ENCODE assay signal across 14 cellular contexts in the genomic region with DNA sequence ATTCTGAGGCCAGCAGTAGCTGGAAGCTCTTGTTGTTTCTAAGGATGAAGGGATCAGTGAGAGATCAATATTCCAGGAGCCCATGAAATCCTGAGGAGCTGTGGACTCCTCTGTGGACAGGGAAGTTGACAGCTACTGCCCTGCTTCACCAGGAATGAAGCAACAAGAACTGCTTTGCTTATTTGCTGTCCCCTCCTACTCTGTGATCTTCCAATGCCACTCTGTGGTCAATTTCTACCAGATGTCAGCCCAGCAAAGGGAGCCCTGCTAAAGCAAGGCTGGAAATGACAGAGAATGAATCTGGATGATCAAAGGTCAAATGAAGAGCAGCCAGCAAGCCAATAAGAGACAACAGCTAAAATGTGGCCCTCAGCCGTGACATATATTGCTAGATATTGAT.
"Had no signal": no experiment of that assay in that cellular context is flagged by ENCODE, and none has a peak within 500 bp of the region (broad histone marks: within the 10 kb centered on the region; RNA-seq: fewer than 3 reads in every experiment).

No MANE protein-coding gene starts in this region.

- H3K27me3 ChIP-seq: adrenal gland, breast epithelium had no signal

- H3K27ac ChIP-seq: adrenal gland, breast epithelium, left ventricle myocardium inferior, psoas muscle had no signal

- DNase-seq: activated CD4-positive, alpha-beta T cell treated with anti-CD3 and anti-CD28 coated beads, Interleukin-2, amount 50 U/mL, for 4 hours; activated gamma-delta T cell; adrenal gland; cortex of kidney; left ventricle myocardium inferior; mammary epithelial cell; mucosa of descending colon; naive thymus-derived CD4-positive, alpha-beta T cell; psoas muscle; right cardiac atrium; stimulated activated CD4-positive, alpha-beta T cell treated with anti-CD3 and anti-CD28 coated beads, Interleukin-2, amount 100 ng/mL, for 24 hours; stimulated activated naive CD8-positive, alpha-beta T cell treated with anti-CD3 and anti-CD28 coated beads, Interleukin-15, amount 100 ng/mL, for 72 hours; trophoblast cell had no signal

- H3K36me3 ChIP-seq: adrenal gland, breast epithelium, left ventricle myocardium inferior had no signal

- H3K4me1 ChIP-seq: adrenal gland, breast epithelium, left ventricle myocardium inferior, psoas muscle had no signal

- H3K9me3 ChIP-seq: adrenal gland, breast epithelium, left ventricle myocardium inferior, psoas muscle had no signal

- H3K4me3 ChIP-seq: adrenal gland, breast epithelium, left ventricle myocardium inferior, mucosa of descending colon, psoas muscle had no signal
